25 cellular contexts compared by ENCODE assay signal in genomic region chr12:34357791-34358190, GRCh38.
"Had no signal": no experiment of that assay in that cellular context is flagged by ENCODE, and none has a peak within 500 bp of the region (broad histone marks: within the 10 kb centered on the region; RNA-seq: fewer than 3 reads in every experiment).

No MANE protein-coding gene starts in this region.

- H3K27me3 ChIP-seq: Peyer's patch, SJCRH30 had no signal

- H3K9me3 ChIP-seq: MG63, SJCRH30 had no signal

- ATAC-seq: Right ventricle myocardium inferior, SK-N-SH treated with all-trans-retinoic acid at 6 μM for 48 hours, T-helper 17 cell had no signal

- H3K4me2 ChIP-seq: PC-9 had no signal

- H3K4me3 ChIP-seq: MG63, PC-9, Peyer's patch, SJCRH30 had no signal

- H2AFZ ChIP-seq: PC-9 had no signal

- H3K27ac ChIP-seq: PC-9, Peyer's patch, SJCRH30 had no signal

- DNase-seq: Karpas-422; KG1; MG63; NCI-H1092; NCI-H1105 treated with DMSO at 0.1 percent for 48 hours; NCI-H1417 treated with DMSO at 0.1 percent for 48 hours; NCI-H146; NCI-H1694 treated with DMSO at 0.1 percent for 48 hours; NCI-H1930; NCI-H2081; NCI-H2171; NCI-H226; NCI-H446; NCI-H510A; NCI-H524 treated with DMSO at 0.1 percent for 48 hours; NCI-H69; NK-92 treated with Interleukin-12 subunit alpha and Interleukin-12 subunit beta, amount 100 ng/mL, for 24 hours; PC-9; Peyer's patch; SHP77 treated with DMSO at 0.1 percent for 48 hours; SJCRH30; T-helper 1 cell; T-helper 17 cell had no signal

- H3K4me1 ChIP-seq: Peyer's patch, SJCRH30 had no signal

- H3K36me3 ChIP-seq: MG63, Peyer's patch, SJCRH30 had no signal
